ENCODE assay signal across 12 cellular contexts in the genomic region with DNA sequence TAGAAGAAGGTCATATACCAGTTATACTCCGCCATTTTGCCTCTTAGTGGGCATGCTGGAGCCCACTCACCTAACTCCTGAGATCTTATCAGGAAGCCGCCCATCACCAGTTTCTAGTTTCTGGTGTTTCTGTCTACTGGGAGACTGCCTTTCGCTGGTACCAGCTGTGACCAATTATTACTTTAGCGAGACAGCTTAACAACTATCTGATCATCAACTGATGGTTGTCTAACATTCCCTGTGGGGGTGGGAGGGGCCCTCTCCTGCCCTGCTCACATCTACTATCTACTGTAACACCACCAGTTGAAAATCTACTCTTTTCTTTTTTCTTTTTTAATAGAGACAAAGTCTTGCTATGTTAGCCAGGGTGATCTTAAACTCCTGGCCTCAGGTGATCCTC. TPM values are rescaled to one million over a fixed set of nuclear protein-coding genes. Genes with fewer than 3 reads are reported as not detected.
"Had no signal": no experiment of that assay in that cellular context is flagged by ENCODE, and none has a peak within 500 bp of the region (broad histone marks: within the 10 kb centered on the region; RNA-seq: fewer than 3 reads in every experiment).

No MANE protein-coding gene starts in this region.

- FAIRE-seq: H1, H54 had no signal

- H3K27ac Mint-ChIP-seq: GM23338, H9, HFFc6 had no signal

- H3K4me1 Mint-ChIP-seq: GM23338 had no signal

- H3K36me3 ChIP-seq: HAP-1 had no signal

- H3K4me3 ChIP-seq: GM23248, GM23338, HAP-1 had no signal

- H3K9ac ChIP-seq: GM23248 had no signal

- H2AFZ ChIP-seq: GM23248, GM23338 had no signal

- H3K4me2 ChIP-seq: GM23338 had no signal

- H3K9me3 Mint-ChIP-seq: GM23338, H9, HFFc6 had no signal

- H3K4me3 Mint-ChIP-seq: GM23338, H9, HFFc6 had no signal

- H3K4me1 ChIP-seq: HAP-1 had no signal

- H3K27ac ChIP-seq: GM23248 had no signal

- DNase-seq: GM23248, GOT3, H7, H9, HCEC 1CT, HFFc6 had no signal

- H3K9me3 ChIP-seq: HAP-1 had no signal

- ATAC-seq: GM23338, HCT116 had no signal

RNA-seq across cellular contexts. Expression of a gene that starts 46.2 kb away (rescaled TPM):
- total RNA-seq: GM23338, H4, H7, H9 had no signal
